In genomic region chr14:100165376-100165775, GRCh38 we compare ENCODE assay signal across 11 cellular contexts. TPM values are rescaled to one million over a fixed set of nuclear protein-coding genes. Genes with fewer than 3 reads are reported as not detected.
DNase-seq lines count a peak whose midpoint lies in the region; ATAC-seq and TF ChIP-seq lines count a peak whose summit lies in the region.
"Had no signal": no experiment of that assay in that cellular context is flagged by ENCODE, and none has a peak within 500 bp of the region (broad histone marks: within the 10 kb centered on the region; RNA-seq: fewer than 3 reads in every experiment).

No MANE protein-coding gene starts in this region.

- no peak overlapping the region for H3K9ac ChIP-seq in iPS-15b (ENCODE audit: low read depth, low read length)

- no peaks in the 10 kb centered on the region for H3K79me2 ChIP-seq in GM23338 (replicated peaks; ENCODE audit: insufficient read depth)

- H3K4me3 ChIP-seq in GM23338, result peak overlapping the region; percentile 55
- H3K4me3 ChIP-seq in iPS-15b (ENCODE audit: low read depth, low read length), result peak overlapping the region; percentile 32
- H3K4me3 ChIP-seq in coronary artery, result no peak overlapping the region

- no peaks in the 10 kb centered on the region for H3K9me2 ChIP-seq in GM23338 (ENCODE audit: insufficient read depth)

- ATAC-seq in GM23338 (peak; percentile 94), GM21825 (IDR thresholded peaks at IDR 0.05; ENCODE audit: unreplicated experiment) (no peak)

- peaks cover 14% of the 10 kb centered on the region; the same call in 1 of the 2 replicates for H3F3A ChIP-seq in GM23338 (replicated peaks; ENCODE audit: low read depth)

- H3K4me1 ChIP-seq in GM23338 (ENCODE audit: insufficient read depth), result no peaks in the 10 kb centered on the region
- no peaks in the 10 kb centered on the region for H3K4me1 ChIP-seq in iPS-15b (ENCODE audit: control insufficient read depth, insufficient read depth, low read length)

- H3K27me3 ChIP-seq in GM23338 (ENCODE audit: insufficient read depth) (peaks cover 36% of the 10 kb centered on the region), iPS-15b (ENCODE audit: control insufficient read depth, insufficient read depth, low read length) (peaks cover 34% of the 10 kb centered on the region)

- H3K27ac ChIP-seq in GM23338 (ENCODE audit: low read depth), result no peak overlapping the region
- H3K27ac ChIP-seq in coronary artery, result no peak overlapping the region
- H3K27ac ChIP-seq: esophagus muscularis mucosa had no signal

- H3K36me3 ChIP-seq in GM23338 (ENCODE audit: insufficient read depth), result no peaks in the 10 kb centered on the region
- no peaks in the 10 kb centered on the region for H3K36me3 ChIP-seq in iPS-15b (ENCODE audit: control insufficient read depth, insufficient read depth, low read length)
- H3K36me3 ChIP-seq: esophagus muscularis mucosa had no signal

- no peak overlapping the region for H3K27ac Mint-ChIP-seq in GM23338
- no peak overlapping the region for H3K27ac Mint-ChIP-seq in activated naive CD8-positive, alpha-beta T cell treated with anti-CD3 and anti-CD28 coated beads for 36 hours

- 0 out of 4 replicates have a peak, but pooled peaks of 1 of the 2 experiments have one; percentile 10 for TF ChIP-seq CTCF in GM23338 (conservative IDR thresholded peaks at IDR 0.05; ENCODE audit: low read depth in 2 of 2)
- no peak for TF ChIP-seq CTCF in coronary artery (IDR thresholded peaks at IDR 0.05)

- H3K4me3 Mint-ChIP-seq in GM23338, result peak overlapping the region; percentile 50
- peak overlapping the region; percentile 3 for H3K4me3 Mint-ChIP-seq in activated naive CD8-positive, alpha-beta T cell treated with anti-CD3 and anti-CD28 coated beads for 36 hours

- peak overlapping the region; percentile 75 for H2AFZ ChIP-seq in GM23338

- no peaks in the 10 kb centered on the region for H4K20me1 ChIP-seq in GM23338 (replicated peaks; ENCODE audit: insufficient read depth)

- H3K4me1 Mint-ChIP-seq in GM23338, result peaks cover 10% of the 10 kb centered on the region
- peaks cover 7% of the 10 kb centered on the region for H3K4me1 Mint-ChIP-seq in activated naive CD8-positive, alpha-beta T cell treated with anti-CD3 and anti-CD28 coated beads for 36 hours

- H3K9me3 ChIP-seq in iPS-15b (ENCODE audit: control insufficient read depth, insufficient read depth, low read length), result no peaks in the 10 kb centered on the region
- H3K9me3 ChIP-seq: esophagus muscularis mucosa had no signal

- H3K9me3 Mint-ChIP-seq in GM23338, result no peaks in the 10 kb centered on the region; the same call in 2 of the 3 replicates
- no peaks in the 10 kb centered on the region for H3K9me3 Mint-ChIP-seq in activated naive CD8-positive, alpha-beta T cell treated with anti-CD3 and anti-CD28 coated beads for 36 hours

- peak overlapping the region; percentile 75 for H3K4me2 ChIP-seq in GM23338

- DNase-seq in GM23338 (ENCODE audit: low spot score), result peak; percentile 73
- DNase-seq in activated naive CD8-positive, alpha-beta T cell treated with anti-CD3 and anti-CD28 coated beads for 36 hours, result no peak
- DNase-seq in retina, result peak; percentile 54
- no peak for DNase-seq in stimulated activated naive CD4-positive, alpha-beta T cell treated with Interleukin-2 at 50 U/mL for 16 hours (lab: John Stamatoyannopoulos, UW)
- no peak for DNase-seq in AG08396 (ENCODE audit: low spot score)
- DNase-seq in coronary artery (ENCODE audit: low spot score), result no peak
- DNase-seq: amygdala; stimulated activated CD4-positive, alpha-beta T cell treated with anti-CD3 and anti-CD28 coated beads, Interleukin-4, amount 100 ng/mL, for 24 hours had no signal

- H3K27me3 Mint-ChIP-seq in GM23338 (ENCODE audit: insufficient read depth, low read depth, poor library complexity), result peaks cover 29% of the 10 kb centered on the region
- peaks cover 11% of the 10 kb centered on the region for H3K27me3 Mint-ChIP-seq in activated naive CD8-positive, alpha-beta T cell treated with anti-CD3 and anti-CD28 coated beads for 36 hours

- H3K36me3 Mint-ChIP-seq in GM23338 (ENCODE audit: low read depth), result no peaks in the 10 kb centered on the region
- H3K36me3 Mint-ChIP-seq in activated naive CD8-positive, alpha-beta T cell treated with anti-CD3 and anti-CD28 coated beads for 36 hours, result no peaks in the 10 kb centered on the region

TF ChIP-seq in GM23338, 12 proteins besides CTCF, POLR2A, EP300 and RAD21 (continues in another document):
- TF ChIP-seq STAT1 (IDR thresholded peaks at IDR 0.05; ENCODE audit: unreplicated experiment) (no peak), ZNF331 (CRISPR knock-in tag; IDR thresholded peaks at IDR 0.05; ENCODE audit: low read depth) (no peak), NANOG (IDR thresholded peaks at IDR 0.05; ENCODE audit: borderline replicate concordance) (no peak), JUNB (IDR thresholded peaks at IDR 0.05; ENCODE audit: unreplicated experiment) (no peak), CREB1 (CRISPR knock-in tag; IDR thresholded peaks at IDR 0.05; ENCODE audit: low read depth) (no peak), ZNF114 (CRISPR knock-in tag; IDR thresholded peaks at IDR 0.05) (no peak), REST (IDR thresholded peaks at IDR 0.05; ENCODE audit: unreplicated experiment) (no peak), ETS1 (IDR thresholded peaks at IDR 0.05) (no peak), EZH2 (IDR thresholded peaks at IDR 0.05; ENCODE audit: low read depth, unreplicated experiment) (no peak), EZH2phosphoT487 (IDR thresholded peaks at IDR 0.05; ENCODE audit: unreplicated experiment) (no peak), POLR2AphosphoS5 (IDR thresholded peaks at IDR 0.05; ENCODE audit: low read depth) (no peak)

RNA-seq across cellular contexts. Expression of gene DEGS2, which starts 5.9 kb away (rescaled TPM):
- 0.35 and 0.63 TPM in 2 replicates for total RNA-seq in GM23338 (2014; rRNA removed; shearing (Covaris generic))
- 1.0 and 2.2 TPM in 2 replicates for polyA plus RNA-seq in GM23338 (2016; fragmentation: Nextera tagmentation; extraction: Ambion mirVana)
- 1 to 10 TPM; 1.6 to 1.8 TPM for total RNA-seq in activated naive CD8-positive, alpha-beta T cell treated with anti-CD3 and anti-CD28 coated beads for 36 hours

Comparison
In these comparisons a context has a peak if more than half of its experiments do, and no peak if none do; other contexts are left out.
1. DNase-seq: peak in GM23338 (single experiment) and retina (single experiment); none in activated naive CD8-positive, alpha-beta T cell treated with anti-CD3 and anti-CD28 coated beads for 36 hours (single experiment), stimulated activated naive CD4-positive, alpha-beta T cell treated with Interleukin-2 at 50 U/mL for 16 hours (single experiment), AG08396 (single experiment) and coronary artery (single experiment).